ENCODE assay signal across 20 cellular contexts in the genomic region with DNA sequence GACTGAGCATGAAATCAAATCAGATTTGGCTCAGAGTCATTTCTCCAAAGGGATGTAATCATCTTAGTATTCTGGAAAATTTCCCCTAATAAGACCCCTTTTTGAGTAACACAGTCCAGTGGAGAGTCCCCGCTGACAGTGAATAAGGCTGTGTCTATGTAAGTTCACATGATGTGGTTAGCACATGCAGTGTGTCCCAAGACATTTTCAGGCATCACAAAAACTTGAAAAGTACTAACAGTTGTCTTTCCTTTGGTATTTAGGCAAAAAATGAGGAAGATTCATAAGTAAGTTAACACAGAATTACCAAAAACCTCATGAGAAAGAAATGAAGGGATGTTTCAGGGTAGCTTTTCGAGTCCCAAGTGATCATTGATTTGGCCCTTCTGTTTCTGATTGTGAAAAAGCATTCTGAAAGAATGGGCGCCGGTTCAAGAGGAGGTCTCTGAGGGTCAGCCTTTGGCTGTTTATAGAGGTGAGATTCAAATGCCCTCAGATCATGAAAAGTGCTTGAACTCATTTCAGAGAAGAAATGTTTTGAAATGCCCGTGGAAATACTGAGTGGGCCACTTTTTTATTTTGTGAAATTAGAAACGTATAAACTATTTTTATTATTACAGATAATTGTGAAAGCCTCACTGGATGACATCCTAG. TPM values are rescaled to one million over a fixed set of nuclear protein-coding genes. Genes with fewer than 3 reads are reported as not detected.
A peak's percentile ranks its signal among the peaks of the same experiment; 100 is the strongest.
DNase-seq lines count a peak whose midpoint lies in the region; ATAC-seq and TF ChIP-seq lines count a peak whose summit lies in the region.
"Had no signal": no experiment of that assay in that cellular context is flagged by ENCODE, and none has a peak within 500 bp of the region (broad histone marks: within the 10 kb centered on the region; RNA-seq: fewer than 3 reads in every experiment).

No MANE protein-coding gene starts in this region.

- H3K56ac ChIP-seq in H9 (ENCODE audit: insufficient read length, low read depth, low read length): no peak overlapping the region

- H3K23ac ChIP-seq in H9 (ENCODE audit: insufficient read length, low read depth, low read length): no peak overlapping the region

- no peaks in the 10 kb centered on the region for H3K27me3 Mint-ChIP-seq in H9 (ENCODE audit: low read depth)

- no peaks in the 10 kb centered on the region for H3K79me2 ChIP-seq in H9 (ENCODE audit: insufficient read depth, low read length)

- no peak overlapping the region for H4K91ac ChIP-seq in H9 (ENCODE audit: insufficient read length, low read depth, low read length)

- no peaks in the 10 kb centered on the region for H3K36me3 Mint-ChIP-seq in H9 (ENCODE audit: insufficient read depth in 1 of 3, low read depth in 3 of 3)
- H3K36me3 Mint-ChIP-seq: activated naive CD4-positive, alpha-beta T cell treated with anti-CD3 and anti-CD28 coated beads, Interleukin-2, amount 50 U/mL, for 72 hours had no signal

- H3K4me1 ChIP-seq in left ventricle myocardium inferior (peaks cover 21% of the 10 kb centered on the region), right atrium auricular region (no peaks in the 10 kb centered on the region), H9 (ENCODE audit: insufficient read depth, low read length) (no peaks in the 10 kb centered on the region; the same call in 1 of the 2 replicates)
- H3K4me1 ChIP-seq in effector memory CD4-positive, alpha-beta T cell (ENCODE audit: control insufficient read depth, insufficient read depth, low read length, poor library complexity, severe bottlenecking): no peaks in the 10 kb centered on the region

- intact Hi-C loops in left ventricle myocardium inferior (cut with micrococcal nuclease) (no loop called here), sciatic nerve (cut with DNase I) (loop anchor here (10.0 kb wide), 1 partner anchor 60 kb away; no protein-coding TSS in a partner anchor)

- H2AK5ac ChIP-seq in H9 (ENCODE audit: insufficient read length, low read length): no peak overlapping the region

- no peaks in the 10 kb centered on the region for H3K79me1 ChIP-seq in H9 (ENCODE audit: insufficient read depth, low read depth, low read length, poor library complexity, severe bottlenecking)

- no peak overlapping the region for H2BK5ac ChIP-seq in H9 (ENCODE audit: insufficient read length, low read length)

- no CpG with 5 or more reads among the region's 6 CpGs for WGBS in H9 (ENCODE audit: extremely low coverage, insufficient read length, low lambda C conversion rate)

- H3K9ac ChIP-seq in H9 (ENCODE audit: extremely low read depth, insufficient read length, low read length): no peak overlapping the region

- H3K4me3 ChIP-seq in left ventricle myocardium inferior: peak overlapping the region; percentile 58
- H3K4me3 ChIP-seq in right atrium auricular region: no peak overlapping the region
- H3K4me3 ChIP-seq in effector memory CD4-positive, alpha-beta T cell (ENCODE audit: insufficient read depth, low read depth, low read length, poor library complexity, severe bottlenecking): no peak overlapping the region
- H3K4me3 ChIP-seq: K562, mucosa of descending colon had no signal

- peaks cover 10 to 16% of the 10 kb centered on the region in 2 experiments for H3K4me1 Mint-ChIP-seq in H9

- no peak overlapping the region for H2AFZ ChIP-seq in H9 (ENCODE audit: low read length)

- H2BK15ac ChIP-seq in H9 (ENCODE audit: low read depth, low read length): no peak overlapping the region

- ATAC-seq in left lobe of liver (peak; percentile 50), sciatic nerve (peak; percentile 85), GM21381 (IDR thresholded peaks at IDR 0.05; ENCODE audit: unreplicated experiment) (no peak)
- ATAC-seq: activated naive CD4-positive, alpha-beta T cell treated with anti-CD3 and anti-CD28 coated beads, Interleukin-2, amount 50 U/mL, for 72 hours; K562 had no signal

- no peak overlapping the region for H3K4me3 Mint-ChIP-seq in H9

- no peak overlapping the region for H3K4ac ChIP-seq in H9 (ENCODE audit: low read depth, low read length)

- no peak overlapping the region for H3K4me2 ChIP-seq in H9 (ENCODE audit: insufficient read depth, insufficient read length, low read length)

- no peak overlapping the region for H3T11ph ChIP-seq in H9 (ENCODE audit: low read length)

- H3K27ac Mint-ChIP-seq in H9: peak overlapping the region in 1 of 3 experiments; percentile 53; a peak in 1 of 7 replicates

- H3K14ac ChIP-seq in H9 (ENCODE audit: insufficient read depth, low read length): no peak overlapping the region

- H3K18ac ChIP-seq in H9 (ENCODE audit: insufficient read length, low read depth, low read length): no peak overlapping the region

- H3K23me2 ChIP-seq in H9 (ENCODE audit: insufficient read length, low read depth, low read length, poor library complexity, severe bottlenecking): no peaks in the 10 kb centered on the region

- no peaks in the 10 kb centered on the region for H3K36me3 ChIP-seq in left ventricle myocardium inferior
- H3K36me3 ChIP-seq in right atrium auricular region: no peaks in the 10 kb centered on the region
- no peaks in the 10 kb centered on the region for H3K36me3 ChIP-seq in effector memory CD4-positive, alpha-beta T cell (ENCODE audit: control insufficient read depth, insufficient read depth, low read length)

- no peak overlapping the region for H2BK20ac ChIP-seq in H9 (ENCODE audit: low read depth, low read length, poor library complexity, severe bottlenecking)

- H4K8ac ChIP-seq in H9 (replicated peaks; ENCODE audit: insufficient read length, low read depth, low read length): no peak overlapping the region

- H3K27me3 ChIP-seq in left ventricle myocardium inferior (ENCODE audit: low read depth) (no peaks in the 10 kb centered on the region), right atrium auricular region (no peaks in the 10 kb centered on the region), H9 (ENCODE audit: insufficient read depth, low read length) (no peaks in the 10 kb centered on the region)
- no peaks in the 10 kb centered on the region for H3K27me3 ChIP-seq in effector memory CD4-positive, alpha-beta T cell (replicated peaks; ENCODE audit: control insufficient read depth, insufficient read depth, low read length, poor library complexity, severe bottlenecking)

- no peaks in the 10 kb centered on the region for H4K20me1 ChIP-seq in H9 (ENCODE audit: control insufficient read depth, insufficient read depth, insufficient read length)

- no peak overlapping the region for H2BK120ac ChIP-seq in H9 (ENCODE audit: low read depth, low read length, poor library complexity, severe bottlenecking)

- TF ChIP-seq CTCF in left ventricle myocardium inferior (IDR thresholded peaks at IDR 0.05; ENCODE audit: borderline replicate concordance): no peak
- no peak for TF ChIP-seq CTCF in right atrium auricular region (IDR thresholded peaks at IDR 0.05)
- no peak for TF ChIP-seq CTCF in H9 (conservative IDR thresholded peaks at IDR 0.05)

- H4K5ac ChIP-seq in H9 (ENCODE audit: insufficient read length, low read depth, low read length): no peak overlapping the region

- no peak for DNase-seq in left ventricle myocardium inferior
- no peak for DNase-seq in right atrium auricular region (ENCODE audit: low spot score)
- peak; percentile 61 for DNase-seq in left lobe of liver (ENCODE audit: low spot score)
- DNase-seq in sciatic nerve (ENCODE audit: low spot score): peak; percentile 66
- DNase-seq in effector memory CD4-positive, alpha-beta T cell: no peak
- DNase-seq in dermis blood vessel endothelial cell: no peak
- no peak for DNase-seq in H9
- DNase-seq: ACHN; activated CD4-positive, CD25-positive, alpha-beta regulatory T cell; activated CD8-positive, alpha-beta memory T cell treated with anti-CD3 and anti-CD28 coated beads, Interleukin-2, amount 50 U/mL, for 4 hours; H7; NCI-H446; stimulated activated CD4-positive, alpha-beta T cell treated with anti-CD3 and anti-CD28 coated beads, Interleukin-4, amount 100 ng/mL, for 1 hour had no signal

- H3K9me3 ChIP-seq in left ventricle myocardium inferior (replicated peaks) (no peaks in the 10 kb centered on the region), right atrium auricular region (no peaks in the 10 kb centered on the region), H9 (ENCODE audit: control insufficient read depth, low read depth, low read length) (no peaks in the 10 kb centered on the region)
- no peaks in the 10 kb centered on the region for H3K9me3 ChIP-seq in effector memory CD4-positive, alpha-beta T cell (ENCODE audit: control insufficient read depth, low read length)
- H3K9me3 ChIP-seq: mucosa of descending colon had no signal

- no peak overlapping the region for H2BK12ac ChIP-seq in H9 (ENCODE audit: insufficient read length, low read depth, low read length)

- no peaks in the 10 kb centered on the region for H3K9me3 Mint-ChIP-seq in H9
- H3K9me3 Mint-ChIP-seq: activated naive CD4-positive, alpha-beta T cell treated with anti-CD3 and anti-CD28 coated beads, Interleukin-2, amount 50 U/mL, for 72 hours; central memory CD8-positive, alpha-beta T cell had no signal

- H3K27ac ChIP-seq in left ventricle myocardium inferior (replicated peaks) (peak overlapping the region; percentile 57), right atrium auricular region (peak overlapping the region in 1 of 2 donors; percentile 29), H9 (ENCODE audit: insufficient read length, low read depth, low read length) (no peak overlapping the region)
- no peak overlapping the region for H3K27ac ChIP-seq in effector memory CD4-positive, alpha-beta T cell (ENCODE audit: insufficient read depth, low read length, poor library complexity, severe bottlenecking)

RNA-seq across cellular contexts. Expression of a gene that starts 0.5 kb away (rescaled TPM):
- total RNA-seq in left ventricle myocardium inferior: 2.8 TPM
- 1 to 10 TPM in 1 of 2 donors, under 1 TPM in 1; 0.33 to 1.0 TPM for total RNA-seq in right atrium auricular region
- total RNA-seq in left lobe of liver: 5.1 TPM
- total RNA-seq in sciatic nerve: 41.6 TPM
- total RNA-seq in dermis blood vessel endothelial cell: not detected in 2 replicates
- total RNA-seq in H9 (2021): not detected in 2 replicates
- total RNA-seq: H7, K562 had no signal

RNA-seq across cellular contexts. Expression of a gene that starts 3.7 kb away (rescaled TPM):
- total RNA-seq in left ventricle myocardium inferior (0.44 TPM), right atrium auricular region (1 to 10 TPM in 1 of 2 donors, under 1 TPM in 1; 0.82 to 1.8 TPM), left lobe of liver (not detected), sciatic nerve (0.67 TPM), dermis blood vessel endothelial cell (under 0.01 and 0.23 TPM in 2 replicates), H9 (2021) (not detected in 2 replicates)
- total RNA-seq: activated naive CD4-positive, alpha-beta T cell treated with anti-CD3 and anti-CD28 coated beads, Interleukin-2, amount 50 U/mL, for 72 hours; epithelial cell of proximal tubule had no signal

RNA-seq across cellular contexts. Expression of a gene that starts 41.6 kb away (rescaled TPM):
- not detected for total RNA-seq in left ventricle myocardium inferior
- total RNA-seq in right atrium auricular region: not detected
- total RNA-seq in left lobe of liver: not detected
- not detected for total RNA-seq in sciatic nerve
- not detected in 2 replicates for total RNA-seq in dermis blood vessel endothelial cell
- not detected in 2 replicates for total RNA-seq in H9 (2021)
- total RNA-seq: activated naive CD4-positive, alpha-beta T cell treated with anti-CD3 and anti-CD28 coated beads, Interleukin-2, amount 50 U/mL, for 72 hours; epithelial cell of proximal tubule; H7; K562; mucosa of descending colon; posterior vena cava had no signal

Comparison
In these comparisons a context has a peak if more than half of its experiments do, and no peak if none do; other contexts are left out.
1. DNase-seq: peak in left lobe of liver (single experiment) and sciatic nerve (single experiment); none in left ventricle myocardium inferior (single experiment), right atrium auricular region (single experiment), effector memory CD4-positive, alpha-beta T cell (0 of 3), dermis blood vessel endothelial cell (single experiment) and H9 (single experiment).